Comparison of ENCODE assay signal across 10 cellular contexts in the genomic region with DNA sequence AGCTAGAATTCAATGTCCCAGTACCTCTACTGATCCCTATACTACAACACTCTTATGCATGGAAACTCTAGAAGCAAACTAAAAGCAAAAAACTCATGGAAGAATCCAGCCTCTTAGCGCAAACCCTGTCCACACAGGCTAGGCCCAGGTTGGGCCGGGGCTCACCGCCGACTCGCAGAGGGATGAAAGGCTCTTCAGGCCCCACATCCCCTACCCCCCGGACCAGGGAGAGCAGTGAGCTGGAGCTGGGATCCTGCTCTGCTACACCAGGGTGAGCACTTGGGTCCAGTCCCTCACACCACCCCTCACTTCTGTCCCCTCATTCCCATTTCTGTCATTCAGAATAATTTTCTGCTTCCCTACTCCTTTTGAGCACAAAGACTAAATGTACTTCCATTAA. TPM values are rescaled to one million over a fixed set of nuclear protein-coding genes. Genes with fewer than 3 reads are reported as not detected.
DNase-seq lines count a peak whose midpoint lies in the region; ATAC-seq and TF ChIP-seq lines count a peak whose summit lies in the region.
"Had no signal": no experiment of that assay in that cellular context is flagged by ENCODE, and none has a peak within 500 bp of the region (broad histone marks: within the 10 kb centered on the region; RNA-seq: fewer than 3 reads in every experiment).

No MANE protein-coding gene starts in this region.

- peak overlapping the region; percentile 93 for H3K27ac Mint-ChIP-seq in type B pancreatic cell

- no peak overlapping the region for H4K91ac ChIP-seq in mesenchymal stem cell (ENCODE audit: low read length)

- no peak for TF ChIP-seq CTCF in left ventricle myocardium inferior (IDR thresholded peaks at IDR 0.05; ENCODE audit: borderline replicate concordance)
- TF ChIP-seq CTCF in type B pancreatic cell (conservative IDR thresholded peaks at IDR 0.05), result no peak

- H3K9ac ChIP-seq in adipocyte (ENCODE audit: low read length) (peak overlapping the region; percentile 99), mesenchymal stem cell (ENCODE audit: low read length) (peak overlapping the region; percentile 99)
- H3K9ac ChIP-seq: parathyroid adenoma had no signal

- DNase-seq in left ventricle myocardium inferior, result no peak
- no peak for DNase-seq in Right ventricle myocardium inferior (ENCODE audit: missing footprints)
- no peak for DNase-seq in adipocyte (ENCODE audit: low read depth)
- DNase-seq in mesenchymal stem cell, result no peak
- no peak for DNase-seq in type B pancreatic cell (ENCODE audit: extremely low spot score, unreplicated experiment)
- DNase-seq in NCI-H146 (lab: John Stamatoyannopoulos, UW), result no peak

- no peak overlapping the region for H2BK120ac ChIP-seq in mesenchymal stem cell (ENCODE audit: low read depth, low read length)

- H3K18ac ChIP-seq in mesenchymal stem cell (ENCODE audit: low read depth in 1 of 2, low read length in 2 of 2), result no peak overlapping the region

- H3K27me3 Mint-ChIP-seq in type B pancreatic cell, result no peaks in the 10 kb centered on the region

- no peak overlapping the region for H2BK12ac ChIP-seq in mesenchymal stem cell (ENCODE audit: low read length in 2 of 2)

- no peak overlapping the region for H3K4ac ChIP-seq in mesenchymal stem cell (ENCODE audit: low read depth in 1 of 2, low read length in 2 of 2)

- H3K4me3 ChIP-seq in left ventricle myocardium inferior (no peak overlapping the region), adipocyte (ENCODE audit: low read length) (peak overlapping the region; percentile 99), mesenchymal stem cell (ENCODE audit: insufficient read depth in 1 of 2, low read depth in 1 of 2, low read length in 2 of 2) (peak overlapping the region in 1 of 2 experiments; percentile 100)

- H2BK5ac ChIP-seq in mesenchymal stem cell (ENCODE audit: low read depth, low read length, poor library complexity, severe bottlenecking), result no peak overlapping the region

- peak overlapping the region; percentile 14 for H3K4me2 ChIP-seq in mesenchymal stem cell (ENCODE audit: low read length, poor library complexity, severe bottlenecking)

- peaks cover 32% of the 10 kb centered on the region for H3K36me3 ChIP-seq in left ventricle myocardium inferior
- peaks cover 42% of the 10 kb centered on the region for H3K36me3 ChIP-seq in adipocyte (ENCODE audit: control insufficient read depth, insufficient read depth, low read length, severe bottlenecking)
- H3K36me3 ChIP-seq in mesenchymal stem cell (ENCODE audit: control insufficient read depth in 1 of 2, insufficient read depth in 2 of 2, low read depth in 1 of 2, low read length in 2 of 2), result peaks cover 37 to 54% of the 10 kb centered on the region in 2 experiments

- no peak overlapping the region for H4K8ac ChIP-seq in mesenchymal stem cell (ENCODE audit: low read length)

- H2AK5ac ChIP-seq in mesenchymal stem cell (ENCODE audit: low read length, severe bottlenecking), result no peak overlapping the region

- H3K9me3 Mint-ChIP-seq in type B pancreatic cell, result no peaks in the 10 kb centered on the region

- peak overlapping the region; percentile 98 for H3K4me3 Mint-ChIP-seq in type B pancreatic cell

- intact Hi-C loops in left ventricle myocardium inferior (cut with micrococcal nuclease), result no loop called here
- intact Hi-C loops in Right ventricle myocardium inferior (cut with DNase I), result no loop called here

- H3K27me3 ChIP-seq in left ventricle myocardium inferior (ENCODE audit: low read depth) (no peaks in the 10 kb centered on the region), adipocyte (replicated peaks; ENCODE audit: control insufficient read depth, insufficient read depth, low read length) (no peaks in the 10 kb centered on the region), mesenchymal stem cell (ENCODE audit: control insufficient read depth in 1 of 2, insufficient read depth in 1 of 2, low read length in 2 of 2) (no peaks in the 10 kb centered on the region)
- H3K27me3 ChIP-seq: SJSA1 had no signal

- H2BK15ac ChIP-seq in mesenchymal stem cell (ENCODE audit: low read depth, poor library complexity, severe bottlenecking), result no peak overlapping the region

- H2AFZ ChIP-seq in mesenchymal stem cell (ENCODE audit: low read depth, low read length), result no peak overlapping the region
- H2AFZ ChIP-seq: parathyroid adenoma had no signal

- peaks cover 26% of the 10 kb centered on the region for H3K36me3 Mint-ChIP-seq in type B pancreatic cell

- H3K27ac ChIP-seq in left ventricle myocardium inferior (replicated peaks) (peak overlapping the region; percentile 93), mesenchymal stem cell (ENCODE audit: low read length, poor library complexity, severe bottlenecking) (no peak overlapping the region)
- H3K27ac ChIP-seq: parathyroid adenoma, SJSA1 had no signal

- peaks cover 18% of the 10 kb centered on the region for H3K79me1 ChIP-seq in mesenchymal stem cell (replicated peaks; ENCODE audit: low read length, poor library complexity, severe bottlenecking)

- no peak overlapping the region for H3K23ac ChIP-seq in mesenchymal stem cell (ENCODE audit: low read length in 2 of 2)

- peaks cover 29% of the 10 kb centered on the region for H3K4me1 Mint-ChIP-seq in type B pancreatic cell (ENCODE audit: unreplicated experiment)

- ATAC-seq in Right ventricle myocardium inferior, result no peak
- no peak for ATAC-seq in HG02571 (IDR thresholded peaks at IDR 0.05; ENCODE audit: unreplicated experiment)
- no peak for ATAC-seq in HG03521 (IDR thresholded peaks at IDR 0.05; ENCODE audit: unreplicated experiment)

- no peak overlapping the region for H3K14ac ChIP-seq in mesenchymal stem cell (ENCODE audit: low read length in 2 of 2)

- WGBS in mesenchymal stem cell, result 98% methylated on average over 6 of the region's 6 CpGs

- no peaks in the 10 kb centered on the region for H3K9me3 ChIP-seq in left ventricle myocardium inferior (replicated peaks)
- no peaks in the 10 kb centered on the region for H3K9me3 ChIP-seq in adipocyte (ENCODE audit: control insufficient read depth, low read length)
- H3K9me3 ChIP-seq in mesenchymal stem cell (ENCODE audit: control insufficient read depth, low read length), result no peaks in the 10 kb centered on the region
- H3K9me3 ChIP-seq: SJSA1 had no signal

- peaks cover 62% of the 10 kb centered on the region for H3K4me1 ChIP-seq in left ventricle myocardium inferior
- H3K4me1 ChIP-seq in adipocyte (ENCODE audit: control insufficient read depth, insufficient read depth, low read length), result peaks cover 46% of the 10 kb centered on the region
- H3K4me1 ChIP-seq in mesenchymal stem cell (ENCODE audit: control insufficient read depth, insufficient read depth, low read depth, low read length), result peaks cover 26% of the 10 kb centered on the region

RNA-seq across cellular contexts. Expression of a gene that starts 2.0 kb away (rescaled TPM):
- total RNA-seq in left ventricle myocardium inferior (354 TPM), Right ventricle myocardium inferior (411 TPM), type B pancreatic cell (ENCODE audit: low replicate concordance) (298 and 401 TPM in 2 replicates)
- 1,831 TPM for polyA plus RNA-seq in mesenchymal stem cell (2013, experiment 1 of 2)
- polyA plus RNA-seq in mesenchymal stem cell (2013, experiment 2 of 2), result 1,802 TPM

RNA-seq across cellular contexts. Expression of a gene that starts 9.0 kb away (rescaled TPM):
- 18.4 TPM for total RNA-seq in left ventricle myocardium inferior
- 25.8 TPM for total RNA-seq in Right ventricle myocardium inferior
- polyA plus RNA-seq in mesenchymal stem cell (2013, experiment 1 of 2), result 122 TPM
- polyA plus RNA-seq in mesenchymal stem cell (2013, experiment 2 of 2), result 129 TPM
- 2.7 and 60.7 TPM in 2 replicates for total RNA-seq in type B pancreatic cell (ENCODE audit: low replicate concordance)

RNA-seq across cellular contexts. Expression of a gene that starts 17.1 kb away (rescaled TPM):
- total RNA-seq in left ventricle myocardium inferior (2.9 TPM), Right ventricle myocardium inferior (4.5 TPM), type B pancreatic cell (ENCODE audit: low replicate concordance) (14.7 and 28.4 TPM in 2 replicates)
- 0.29 TPM for polyA plus RNA-seq in mesenchymal stem cell (2013, experiment 1 of 2)
- 0.38 TPM for polyA plus RNA-seq in mesenchymal stem cell (2013, experiment 2 of 2)

RNA-seq across cellular contexts. Expression of a gene that starts 18.0 kb away (rescaled TPM):
- total RNA-seq in left ventricle myocardium inferior (10.0 TPM), Right ventricle myocardium inferior (9.9 TPM), type B pancreatic cell (ENCODE audit: low replicate concordance) (24.3 and 57.3 TPM in 2 replicates)
- polyA plus RNA-seq in mesenchymal stem cell (2013, experiment 1 of 2), result 18.2 TPM
- 17.4 TPM for polyA plus RNA-seq in mesenchymal stem cell (2013, experiment 2 of 2)

RNA-seq across cellular contexts. Expression of a gene that starts 36.7 kb away (rescaled TPM):
- 31.4 TPM for total RNA-seq in left ventricle myocardium inferior
- total RNA-seq in Right ventricle myocardium inferior, result 32.7 TPM
- polyA plus RNA-seq in mesenchymal stem cell (2013, experiment 1 of 2), result 110 TPM
- 107 TPM for polyA plus RNA-seq in mesenchymal stem cell (2013, experiment 2 of 2)
- total RNA-seq in type B pancreatic cell (ENCODE audit: low replicate concordance), result 83.9 and 96.1 TPM in 2 replicates
